Comparison of ENCODE assay signal across 1 cellular context in genomic region chr11:72720806-72721205, GRCh38.
TF ChIP-seq lines count a peak whose summit lies in the region.

No MANE protein-coding gene starts in this region.

TF ChIP-seq in IMR-90, 13 proteins besides CTCF, POLR2A, EP300 and RAD21:
- TF ChIP-seq RFX5 (IDR thresholded peaks at IDR 0.05; ENCODE audit: low read depth, low read length) (no peak), FOS (IDR thresholded peaks at IDR 0.05; ENCODE audit: low read depth, low read length) (no peak), NFE2L2 (IDR thresholded peaks at IDR 0.05; ENCODE audit: low read depth, low read length) (no peak), SMC3 (IDR thresholded peaks at IDR 0.05; ENCODE audit: low read depth, low read length) (no peak), MAZ (IDR thresholded peaks at IDR 0.05; ENCODE audit: borderline replicate concordance, low read depth, low read length) (no peak), ELK1 (IDR thresholded peaks at IDR 0.05; ENCODE audit: borderline replicate concordance, low read depth, low read length) (no peak), CEBPB (IDR thresholded peaks at IDR 0.05; ENCODE audit: low read depth, low read length) (no peak), CHD1 (IDR thresholded peaks at IDR 0.05; ENCODE audit: low read depth, low read length) (no peak), RCOR1 (IDR thresholded peaks at IDR 0.05; ENCODE audit: insufficient replicate concordance, low read length) (no peak), BHLHE40 (IDR thresholded peaks at IDR 0.05; ENCODE audit: low read depth, low read length) (no peak), USF2 (IDR thresholded peaks at IDR 0.05; ENCODE audit: low read depth, low read length) (no peak), MXI1 (IDR thresholded peaks at IDR 0.05; ENCODE audit: borderline replicate concordance, low read depth, low read length) (no peak)
